Comparison of ENCODE assay signal across 14 cellular contexts in the genomic region with DNA sequence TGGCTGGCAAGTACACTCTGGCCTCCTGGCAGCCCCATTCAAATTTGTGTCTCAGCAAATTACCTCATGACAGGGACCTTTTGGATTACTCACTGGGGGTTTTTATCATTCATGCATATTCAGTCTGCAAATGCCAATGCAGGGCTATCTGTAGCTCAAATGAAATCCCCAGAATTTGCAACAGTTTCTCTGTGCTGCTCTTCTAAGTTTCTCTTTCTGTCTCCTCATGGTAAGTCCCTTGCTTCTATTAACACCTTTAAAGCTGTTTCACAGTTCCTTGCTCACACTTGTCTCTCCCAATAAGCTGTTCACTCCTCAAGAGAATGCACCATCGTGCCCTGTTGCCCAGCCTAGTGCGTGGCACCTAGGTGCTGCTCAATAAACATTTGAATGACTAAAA. TPM values are rescaled to one million over a fixed set of nuclear protein-coding genes. Genes with fewer than 3 reads are reported as not detected.
DNase-seq lines count a peak whose midpoint lies in the region; ATAC-seq, FAIRE-seq and TF ChIP-seq lines count a peak whose summit lies in the region.
"Had no signal": no experiment of that assay in that cellular context is flagged by ENCODE, and none has a peak within 500 bp of the region (broad histone marks: within the 10 kb centered on the region; RNA-seq: fewer than 3 reads in every experiment).

No MANE protein-coding gene starts in this region.

- no peak for TF ChIP-seq POLR2A in GM12878 (IDR thresholded peaks at IDR 0.05; ENCODE audit: low read depth, low read length)

- 0% methylated on average over 2 of the region's 2 CpGs for WGBS in GM12878 (ENCODE audit: insufficient coverage, insufficient replicate concordance, low lambda C conversion rate, missing lambda C conversion rate)

- RAD21 ChIA-PET in GM12878 (lab: Charles Lee; ENCODE audit: unreplicated experiment): interaction anchor here (0.7 to 2.9 kb wide), 20 partner anchors 9 to 309 kb away, joined by 3 to 32 read pairs (median 4); no protein-coding TSS in a partner anchor

- intact Hi-C loops in GM12878 (cut with micrococcal nuclease; ENCODE audit: unreplicated experiment): no loop called here
- intact Hi-C loops in CD8-positive, alpha-beta T cell (cut with DNase I, micrococcal nuclease): no loop called here

- POLR2A ChIA-PET in GM12878 (lab: Charles Lee): interaction anchor here (0.6 to 2.3 kb wide), 7 partner anchors 9 to 570 kb away, joined by 3 to 10 read pairs (median 3); no protein-coding TSS in a partner anchor
- POLR2A ChIA-PET in CD8-positive, alpha-beta T cell (lab: Charles Lee): no interaction called here

- no TSS peak for BruUV-seq in GM12878 (replicated peaks; lab: Mats Ljungman, UMichigan)

- no peak overlapping the region for H3K9ac ChIP-seq in GM12878 (ENCODE audit: control insufficient read depth, insufficient read depth, low read length)

- peak; percentile 65 for FAIRE-seq in GM12878 (lab: Jason Lieb, UNC)
- FAIRE-seq: islet of Langerhans had no signal

- H3K79me2 ChIP-seq in GM12878 (ENCODE audit: control insufficient read depth, insufficient read depth, low read length): no peaks in the 10 kb centered on the region

- SMC1A ChIA-PET in GM12878 (lab: Charles Lee; ENCODE audit: uncharacterized antibody, unreplicated experiment): interaction anchor here (0.7 to 3.0 kb wide), 21 partner anchors 8 to 484 kb away, joined by 3 to 22 read pairs (median 5); no protein-coding TSS in a partner anchor

- no peak for TF ChIP-seq CTCF in GM12878 (IDR thresholded peaks at IDR 0.05 in 2 of 3, conservative IDR thresholded peaks at IDR 0.05 in 1 of 3; ENCODE audit: control insufficient read depth in 2 of 3, extremely low read depth in 1 of 3, insufficient read depth in 1 of 3, low read depth in 3 of 3, low read length in 3 of 3)
- no peak for TF ChIP-seq CTCF in CD8-positive, alpha-beta T cell (IDR thresholded peaks at IDR 0.05)

- H3K27ac ChIP-seq in GM12878 (ENCODE audit: control insufficient read depth, insufficient read depth): peak overlapping the region; percentile 72
- H3K27ac ChIP-seq in CD8-positive, alpha-beta T cell (ENCODE audit: low read depth, low read length): no peak overlapping the region
- H3K27ac ChIP-seq: 22Rv1, HL-60 had no signal

- H4K20me1 ChIP-seq in GM12878 (ENCODE audit: control insufficient read depth, insufficient read depth): no peaks in the 10 kb centered on the region

- H2AFZ ChIP-seq in GM12878 (ENCODE audit: control insufficient read depth, low read depth, low read length): peak overlapping the region; percentile 50; the same call in 1 of the 2 replicates

- ATAC-seq in GM21447 (IDR thresholded peaks at IDR 0.05; ENCODE audit: unreplicated experiment): peak; percentile 50
- ATAC-seq in HG03064 (IDR thresholded peaks at IDR 0.05; ENCODE audit: low read depth, unreplicated experiment): peak; percentile 45
- peak; percentile 69 for ATAC-seq in GM12878
- ATAC-seq in CD8-positive, alpha-beta T cell: no peak

- in situ Hi-C loops in GM12878 (cut with MboI): no loop called here

- peaks cover 18% of the 10 kb centered on the region for H3K27me3 Mint-ChIP-seq in T-helper 2 cell treated with Interferon-gamma antibody and Interleukin-4, amounts not matched to agents 5 μg/mL and 100 μg/mL, for 36 hours (ENCODE audit: low read depth)
- H3K27me3 Mint-ChIP-seq in CD8-positive, alpha-beta T cell (ENCODE audit: low read depth): peaks cover 29% of the 10 kb centered on the region

- H3K36me3 Mint-ChIP-seq in T-helper 2 cell treated with Interferon-gamma antibody and Interleukin-4, amounts not matched to agents 5 μg/mL and 100 μg/mL, for 36 hours (ENCODE audit: low read depth): no peaks in the 10 kb centered on the region
- no peaks in the 10 kb centered on the region for H3K36me3 Mint-ChIP-seq in CD8-positive, alpha-beta T cell
- H3K36me3 Mint-ChIP-seq: type B pancreatic cell had no signal

- no peaks in the 10 kb centered on the region; a peak in 1 of 4 replicates for H3K27me3 ChIP-seq in GM12878 (replicated peaks in 1 of 2; ENCODE audit: control insufficient read depth in 2 of 2, insufficient read depth in 2 of 2, low read length in 1 of 2)
- no peaks in the 10 kb centered on the region for H3K27me3 ChIP-seq in CD8-positive, alpha-beta T cell (ENCODE audit: insufficient read depth, low read length)

- H3K9me3 Mint-ChIP-seq in T-helper 2 cell treated with Interferon-gamma antibody and Interleukin-4, amounts not matched to agents 5 μg/mL and 100 μg/mL, for 36 hours: no peaks in the 10 kb centered on the region
- no peaks in the 10 kb centered on the region for H3K9me3 Mint-ChIP-seq in CD8-positive, alpha-beta T cell
- H3K9me3 Mint-ChIP-seq: activated CD4-positive, alpha-beta T cell treated with anti-CD3 and anti-CD28 coated beads, Interleukin-2, amount 10 ng/mL, durations not matched to agents 7 days and 5 days; type B pancreatic cell had no signal

- H3K4me1 ChIP-seq in GM12878 (ENCODE audit: control insufficient read depth, insufficient read depth, low read length): peaks cover 42% of the 10 kb centered on the region
- peaks cover 15% of the 10 kb centered on the region for H3K4me1 ChIP-seq in CD8-positive, alpha-beta T cell (ENCODE audit: insufficient read depth, low read length)

- H3K9me3 ChIP-seq in GM12878 (replicated peaks; ENCODE audit: control insufficient read depth, insufficient read depth, low read length): no peaks in the 10 kb centered on the region; the same call in 2 of the 3 replicates
- no peaks in the 10 kb centered on the region for H3K9me3 ChIP-seq in CD8-positive, alpha-beta T cell (ENCODE audit: low read length)

- H3K27ac Mint-ChIP-seq in T-helper 2 cell treated with Interferon-gamma antibody and Interleukin-4, amounts not matched to agents 5 μg/mL and 100 μg/mL, for 36 hours: no peak overlapping the region
- no peak overlapping the region for H3K27ac Mint-ChIP-seq in CD8-positive, alpha-beta T cell
- H3K27ac Mint-ChIP-seq: activated CD4-positive, alpha-beta T cell treated with anti-CD3 and anti-CD28 coated beads, Interleukin-2, amount 10 ng/mL, durations not matched to agents 7 days and 5 days; type B pancreatic cell had no signal

- TF ChIP-seq EP300 in GM12878 (IDR thresholded peaks at IDR 0.05; ENCODE audit: borderline replicate concordance in 1 of 2, control insufficient read depth in 1 of 2, low read depth in 2 of 2, low read length in 2 of 2): peak; percentile 70 to 72; a peak in 2 of 4 replicates

- no peaks in the 10 kb centered on the region for H3K36me3 ChIP-seq in GM12878 (ENCODE audit: control insufficient read depth in 2 of 2, insufficient read depth in 2 of 2, low read length in 1 of 2)
- no peaks in the 10 kb centered on the region for H3K36me3 ChIP-seq in CD8-positive, alpha-beta T cell (ENCODE audit: insufficient read depth, low read length)

- H3K4me1 Mint-ChIP-seq in T-helper 2 cell treated with Interferon-gamma antibody and Interleukin-4, amounts not matched to agents 5 μg/mL and 100 μg/mL, for 36 hours (ENCODE audit: low read depth): peaks cover 22% of the 10 kb centered on the region
- peaks cover 7% of the 10 kb centered on the region for H3K4me1 Mint-ChIP-seq in CD8-positive, alpha-beta T cell (ENCODE audit: low read depth)

- no peak overlapping the region for H3K4me3 Mint-ChIP-seq in T-helper 2 cell treated with Interferon-gamma antibody and Interleukin-4, amounts not matched to agents 5 μg/mL and 100 μg/mL, for 36 hours
- H3K4me3 Mint-ChIP-seq in CD8-positive, alpha-beta T cell: no peak overlapping the region
- H3K4me3 Mint-ChIP-seq: activated CD4-positive, alpha-beta T cell treated with anti-CD3 and anti-CD28 coated beads, Interleukin-2, amount 10 ng/mL, durations not matched to agents 7 days and 5 days; type B pancreatic cell had no signal

- H3K4me2 ChIP-seq in GM12878 (ENCODE audit: control insufficient read depth, insufficient read depth): peak overlapping the region; percentile 72

- peak; percentile 15 for DNase-seq in T-helper 2 cell treated with Interferon-gamma antibody and Interleukin-4, amounts not matched to agents 5 μg/mL and 100 μg/mL, for 36 hours (ENCODE audit: low spot score)
- DNase-seq in T-helper 2 cell: no peak
- DNase-seq in GM12878 (ENCODE audit: low read depth, low spot score): peak; percentile 85
- DNase-seq in NCI-H1694 (lab: John Stamatoyannopoulos, UW): no peak
- no peak for DNase-seq in CD8-positive, alpha-beta T cell
- DNase-seq in cortex of kidney (lab: John Stamatoyannopoulos, UW): no peak
- DNase-seq: activated CD4-positive, alpha-beta T cell treated with anti-CD3 and anti-CD28 coated beads, Interleukin-2, amount 10 ng/mL, durations not matched to agents 7 days and 5 days; NCI-H1694 treated with DMSO at 0.1 percent for 48 hours had no signal

- 0 out of 2 replicates have a peak, but pooled peaks have one; percentile 1 for TF ChIP-seq RAD21 in GM12878 (IDR thresholded peaks at IDR 0.05; ENCODE audit: insufficient read depth, low read depth, low read length)

- no peak overlapping the region for H3K4me3 ChIP-seq in GM12878
- no peak overlapping the region for H3K4me3 ChIP-seq in CD8-positive, alpha-beta T cell (ENCODE audit: low read depth, low read length)

- CTCF ChIA-PET in GM12878 (lab: Yijun Ruan, JAX): interaction anchor here (0.8 to 3.1 kb wide), 13 partner anchors 10 to 309 kb away, joined by 3 to 13 read pairs (median 4); no protein-coding TSS in a partner anchor
- CTCF ChIA-PET in CD8-positive, alpha-beta T cell (lab: Charles Lee): no interaction called here

TF ChIP-seq in GM12878, 131 proteins besides CTCF, POLR2A, EP300 and RAD21 (continues in another document):
- no peak for TF ChIP-seq NBN (IDR thresholded peaks at IDR 0.05)

RNA-seq across cellular contexts. Expression of gene FAM78B, which starts 3.3 kb away (rescaled TPM):
- total RNA-seq in GM12878 (2013; cell fraction: nucleolus; rRNA removed): 4.5 and 6.2 TPM in 2 replicates
- 2.0 and 2.8 TPM in 2 replicates for total RNA-seq in GM12878 (2014; rRNA removed)
- total RNA-seq in GM12878 (2014; rRNA removed; fragmentation: Illumina TruSeq; extraction: Trizol): 1.4 TPM in 2 replicates
- total RNA-seq in GM12878 (2021): 2.9 and 3.2 TPM in 2 replicates
- polyA plus RNA-seq in GM12878 (2011; ENCODE audit: low read depth): 0.31 TPM
- polyA plus RNA-seq in GM12878 (2011; rRNA removed): 4.1 and 4.9 TPM in 2 replicates
- polyA plus RNA-seq in GM12878 (2011; cell fraction: cytosol; rRNA removed): 3.9 and 4.3 TPM in 2 replicates
- polyA plus RNA-seq in GM12878 (2011; cell fraction: nucleus; rRNA removed): 7.6 and 8.4 TPM in 2 replicates
- polyA plus RNA-seq in GM12878 (2012): 0.31 and 0.74 TPM in 2 replicates
- 1.5 and 1.7 TPM in 2 replicates for polyA plus RNA-seq in GM12878 (2014; fragmentation: Illumina TruSeq; extraction: Trizol)
- polyA plus RNA-seq in GM12878 (2014; fragmentation: Nextera tagmentation; extraction: Ambion mirVana): under 1 TPM; 0.31 to 0.40 TPM
- 2.9 and 4.1 TPM in 2 replicates for polyA plus RNA-seq in GM12878 (2014; rRNA removed)
- 1 to 10 TPM in 1 of 2 experiments, under 1 TPM in 1; 0.10 to 1.5 TPM for polyA plus RNA-seq in GM12878 (2016; fragmentation: Nextera tagmentation; extraction: Ambion mirVana)
- 4.6 and 5.8 TPM in 2 replicates for polyA minus RNA-seq in GM12878 (2011; rRNA and poly(A)+ RNA removed)
- polyA minus RNA-seq in GM12878 (2011; cell fraction: cytosol; rRNA and poly(A)+ RNA removed): 1.1 and 1.3 TPM in 2 replicates
- polyA minus RNA-seq in GM12878 (2011; cell fraction: nucleus; rRNA and poly(A)+ RNA removed): 6.9 and 15.4 TPM in 2 replicates
- not detected for total RNA-seq in CD8-positive, alpha-beta T cell

Comparison
In these comparisons a context has a peak if more than half of its experiments do, and no peak if none do; other contexts are left out.
1. DNase-seq: peak in T-helper 2 cell treated with Interferon-gamma antibody and Interleukin-4, amounts not matched to agents 5 μg/mL and 100 μg/mL, for 36 hours (single experiment) and GM12878 (single experiment); none in T-helper 2 cell (0 of 5), NCI-H1694 (single experiment), CD8-positive, alpha-beta T cell (0 of 7) and cortex of kidney (single experiment).